In the genomic region with DNA sequence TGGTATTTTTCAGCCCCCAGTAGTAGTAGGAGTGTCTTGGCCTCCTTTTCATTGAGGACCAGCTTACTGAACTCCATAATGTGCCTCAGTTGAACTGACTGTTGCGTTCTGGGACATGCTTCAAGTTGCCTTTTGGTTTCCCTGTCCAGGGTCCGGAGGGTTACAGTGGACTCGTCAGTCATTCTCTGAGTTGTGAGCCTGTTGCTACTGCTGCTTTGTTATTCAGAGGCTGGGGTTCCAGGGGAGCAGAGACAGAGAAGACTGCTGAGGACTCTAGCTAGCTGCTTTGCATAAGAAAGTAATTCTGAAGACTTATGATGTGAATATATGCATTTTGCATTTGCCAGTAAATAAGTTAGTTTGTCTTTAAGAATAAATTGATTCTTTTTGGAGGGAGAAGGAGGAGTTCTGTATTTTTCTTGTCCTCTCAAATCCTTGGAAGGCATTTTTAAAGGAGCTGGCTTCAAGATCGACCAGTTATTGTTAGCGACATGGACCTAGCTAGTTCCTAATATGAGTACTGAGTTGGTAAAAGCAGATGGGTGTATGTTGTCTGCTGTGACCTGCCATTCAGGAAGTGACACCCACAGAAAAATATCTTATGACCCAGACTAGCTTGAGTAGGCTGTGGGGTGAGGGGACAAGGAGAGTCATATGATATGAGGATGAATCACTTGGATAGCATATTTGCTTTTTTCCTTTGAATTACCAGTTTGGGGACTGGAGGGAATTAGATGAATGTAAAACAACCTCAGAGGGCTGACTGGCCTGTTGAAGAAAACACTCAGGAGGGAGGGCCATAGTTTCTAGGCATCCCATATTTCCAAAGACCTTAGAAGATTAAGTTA, we compare ENCODE assay signal across 9 cellular contexts. TPM values are rescaled to one million over a fixed set of nuclear protein-coding genes. Genes with fewer than 3 reads are reported as not detected.
A peak's percentile ranks its signal among the peaks of the same experiment; 100 is the strongest.
DNase-seq lines count a peak whose midpoint lies in the region; ATAC-seq lines count a peak whose summit lies in the region.
"Had no signal": no experiment of that assay in that cellular context is flagged by ENCODE, and none has a peak within 500 bp of the region (broad histone marks: within the 10 kb centered on the region; RNA-seq: fewer than 3 reads in every experiment).

No MANE protein-coding gene starts in this region.

- no peaks in the 10 kb centered on the region for H3K9me3 ChIP-seq in HUES6 (ENCODE audit: control insufficient read depth, insufficient read depth, low read depth, low read length)
- H3K9me3 ChIP-seq in trophoblast cell (ENCODE audit: insufficient read depth, low read depth, low read length): no peaks in the 10 kb centered on the region

- no peak overlapping the region for H3K18ac ChIP-seq in trophoblast cell (ENCODE audit: low read length)

- no peaks in the 10 kb centered on the region for H3K27me3 ChIP-seq in HUES6 (ENCODE audit: control insufficient read depth, insufficient read depth, low read length)
- H3K27me3 ChIP-seq in trophoblast cell (ENCODE audit: insufficient read depth, low read length): no peaks in the 10 kb centered on the region

- H3K36me3 ChIP-seq in HUES6 (ENCODE audit: control insufficient read depth, insufficient read depth, low read length) (peaks cover 41% of the 10 kb centered on the region), trophoblast cell (ENCODE audit: control insufficient read depth in 1 of 2, insufficient read depth in 2 of 2, low read length in 2 of 2) (peaks cover 6 to 24% of the 10 kb centered on the region in 2 experiments)

- H2AFZ ChIP-seq in trophoblast cell (ENCODE audit: insufficient read depth, low read length, poor library complexity): no peak overlapping the region

- no peak overlapping the region for H4K91ac ChIP-seq in trophoblast cell (ENCODE audit: low read depth, low read length)

- no CpG with 5 or more reads among the region's 5 CpGs for WGBS in trophoblast cell (ENCODE audit: extremely low coverage, insufficient coverage, insufficient read length)

- peaks cover 7% of the 10 kb centered on the region for H3K79me1 ChIP-seq in trophoblast cell (ENCODE audit: low read length)

- peak overlapping the region; percentile 2 for H4K8ac ChIP-seq in trophoblast cell (ENCODE audit: low read depth, low read length)

- H3K36me3 Mint-ChIP-seq in activated CD8-positive, alpha-beta memory T cell treated with anti-CD3 and anti-CD28 coated beads, Interleukin-2, amount 10 ng/mL, durations not matched to agents 7 days and 5 days: peaks cover 30% of the 10 kb centered on the region

- H3K79me2 ChIP-seq in trophoblast cell (ENCODE audit: control insufficient read depth, insufficient read depth, low read length, poor library complexity): no peaks in the 10 kb centered on the region

- H3K14ac ChIP-seq in trophoblast cell (ENCODE audit: low read length): no peak overlapping the region

- no peaks in the 10 kb centered on the region for H3K9me3 Mint-ChIP-seq in activated CD8-positive, alpha-beta memory T cell treated with anti-CD3 and anti-CD28 coated beads, Interleukin-2, amount 10 ng/mL, durations not matched to agents 7 days and 5 days (ENCODE audit: low read depth)

- H4K12ac ChIP-seq in trophoblast cell (ENCODE audit: low read depth, low read length): no peak overlapping the region

- no peak overlapping the region for H3K23ac ChIP-seq in trophoblast cell (ENCODE audit: low read length)

- H2BK5ac ChIP-seq in trophoblast cell (ENCODE audit: low read depth, low read length, poor library complexity): no peak overlapping the region

- CTCF ChIA-PET in activated CD8-positive, alpha-beta memory T cell treated with anti-CD3 and anti-CD28 coated beads, Interleukin-2, amount 10 ng/mL, durations not matched to agents 7 days and 5 days (lab: Charles Lee): interaction anchor here (0.7 to 1.8 kb wide), 8 partner anchors 8 to 95 kb away, joined by 3 to 8 read pairs (median 4); partner anchors contain the start of genes AVPI1 and PI4K2A

- DNase-seq in DMS53 (lab: John Stamatoyannopoulos, UW): peak; percentile 98
- peak; percentile 67 for DNase-seq in activated CD8-positive, alpha-beta memory T cell treated with anti-CD3 and anti-CD28 coated beads, Interleukin-2, amount 10 ng/mL, durations not matched to agents 7 days and 5 days
- DNase-seq in fibroblast of peridontal ligament (ENCODE audit: extremely low read depth): peak; percentile 96
- peak; percentile 59 to 83 for DNase-seq in trophoblast cell
- no peak for DNase-seq in NCI-H82 treated with DMSO at 0.1 percent for 48 hours (lab: John Stamatoyannopoulos, UW; ENCODE audit: unreplicated experiment)
- no peak for DNase-seq in NCI-H146 treated with DMSO at 0.1 percent for 48 hours (lab: John Stamatoyannopoulos, UW; ENCODE audit: unreplicated experiment)

- H2BK12ac ChIP-seq in trophoblast cell (ENCODE audit: low read length): no peak overlapping the region

- no peak overlapping the region for H3K4me3 Mint-ChIP-seq in activated CD8-positive, alpha-beta memory T cell treated with anti-CD3 and anti-CD28 coated beads, Interleukin-2, amount 10 ng/mL, durations not matched to agents 7 days and 5 days

- peak overlapping the region; percentile 20 for H3K4me3 ChIP-seq in HUES6 (ENCODE audit: low read depth, low read length)
- no peak overlapping the region for H3K4me3 ChIP-seq in trophoblast cell (ENCODE audit: low read depth, low read length)

- no peaks in the 10 kb centered on the region for H3K27me3 Mint-ChIP-seq in activated CD8-positive, alpha-beta memory T cell treated with anti-CD3 and anti-CD28 coated beads, Interleukin-2, amount 10 ng/mL, durations not matched to agents 7 days and 5 days

- H3K27ac Mint-ChIP-seq in activated CD8-positive, alpha-beta memory T cell treated with anti-CD3 and anti-CD28 coated beads, Interleukin-2, amount 10 ng/mL, durations not matched to agents 7 days and 5 days: peak overlapping the region; percentile 82

- peaks cover 19% of the 10 kb centered on the region for H3K4me1 Mint-ChIP-seq in activated CD8-positive, alpha-beta memory T cell treated with anti-CD3 and anti-CD28 coated beads, Interleukin-2, amount 10 ng/mL, durations not matched to agents 7 days and 5 days

- H3K4me2 ChIP-seq in trophoblast cell (ENCODE audit: low read length): peak overlapping the region; percentile 16

- no peak overlapping the region for H2BK120ac ChIP-seq in trophoblast cell (ENCODE audit: insufficient read depth, low read length, poor library complexity)

- no peak overlapping the region for H3K9ac ChIP-seq in HUES6 (ENCODE audit: low read length)
- H3K9ac ChIP-seq in trophoblast cell (ENCODE audit: low read length): no peak overlapping the region

- H3K27ac ChIP-seq in HUES6 (ENCODE audit: low read depth, low read length): peak overlapping the region; percentile 34
- H3K27ac ChIP-seq in trophoblast cell (ENCODE audit: low read depth, low read length): peak overlapping the region; percentile 2

- peak overlapping the region; percentile 10 for H2AK5ac ChIP-seq in trophoblast cell (ENCODE audit: low read length)

- H3K4me1 ChIP-seq in HUES6 (ENCODE audit: control insufficient read depth, insufficient read depth, low read length) (peaks cover 26% of the 10 kb centered on the region), trophoblast cell (ENCODE audit: control insufficient read depth in 1 of 2, insufficient read depth in 2 of 2, low read length in 2 of 2) (peaks cover 6 to 15% of the 10 kb centered on the region in 2 experiments)

- ATAC-seq in GM21515 (IDR thresholded peaks at IDR 0.05; ENCODE audit: unreplicated experiment): peak; percentile 84
- ATAC-seq in activated CD8-positive, alpha-beta memory T cell treated with anti-CD3 and anti-CD28 coated beads, Interleukin-2, amount 10 ng/mL, durations not matched to agents 7 days and 5 days: peak; percentile 100

- no peak overlapping the region for H3K4ac ChIP-seq in trophoblast cell (ENCODE audit: low read depth, low read length)

RNA-seq across cellular contexts. Expression of gene PI4K2A, which starts 8.3 kb away (rescaled TPM):
- total RNA-seq in activated CD8-positive, alpha-beta memory T cell treated with anti-CD3 and anti-CD28 coated beads, Interleukin-2, amount 10 ng/mL, durations not matched to agents 7 days and 5 days: 10 to 100 TPM; 10.5 to 13.2 TPM
- polyA plus RNA-seq in trophoblast cell (2013): 15.6 and 16.1 TPM in 2 replicates

RNA-seq across cellular contexts. Expression of gene MORN4, which starts 15.5 kb away (rescaled TPM):
- 1 to 10 TPM; 1.9 to 2.1 TPM for total RNA-seq in activated CD8-positive, alpha-beta memory T cell treated with anti-CD3 and anti-CD28 coated beads, Interleukin-2, amount 10 ng/mL, durations not matched to agents 7 days and 5 days
- 4.4 and 4.7 TPM in 2 replicates for polyA plus RNA-seq in trophoblast cell (2013)

RNA-seq across cellular contexts. Expression of gene AVPI1, which starts 38.3 kb away (rescaled TPM):
- total RNA-seq in activated CD8-positive, alpha-beta memory T cell treated with anti-CD3 and anti-CD28 coated beads, Interleukin-2, amount 10 ng/mL, durations not matched to agents 7 days and 5 days: 1 to 10 TPM; 1.8 to 1.9 TPM
- polyA plus RNA-seq in trophoblast cell (2013): 21.5 and 23.7 TPM in 2 replicates

RNA-seq across cellular contexts. Expression of gene C10orf62, which starts 59.3 kb away (rescaled TPM):
- total RNA-seq in activated CD8-positive, alpha-beta memory T cell treated with anti-CD3 and anti-CD28 coated beads, Interleukin-2, amount 10 ng/mL, durations not matched to agents 7 days and 5 days: not detected
- polyA plus RNA-seq in trophoblast cell (2013): not detected in 2 replicates
- total RNA-seq: T-helper 1 cell treated with Interleukin-12 subunit alpha and Interleukin-12 subunit beta and Interleukin-4 antibody, amounts not matched to agents 30 ng/mL and 1 ng/mL, for 36 hours had no signal

Comparison
In these comparisons a context has a peak if more than half of its experiments do, and no peak if none do; other contexts are left out.
1. DNase-seq: peak in DMS53 (single experiment), activated CD8-positive, alpha-beta memory T cell treated with anti-CD3 and anti-CD28 coated beads, Interleukin-2, amount 10 ng/mL, durations not matched to agents 7 days and 5 days (single experiment), fibroblast of peridontal ligament (single experiment) and trophoblast cell (2 of 2); none in NCI-H82 treated with DMSO at 0.1 percent for 48 hours (single experiment) and NCI-H146 treated with DMSO at 0.1 percent for 48 hours (single experiment).